ENCODE assay signal across 8 cellular contexts in the genomic region with DNA sequence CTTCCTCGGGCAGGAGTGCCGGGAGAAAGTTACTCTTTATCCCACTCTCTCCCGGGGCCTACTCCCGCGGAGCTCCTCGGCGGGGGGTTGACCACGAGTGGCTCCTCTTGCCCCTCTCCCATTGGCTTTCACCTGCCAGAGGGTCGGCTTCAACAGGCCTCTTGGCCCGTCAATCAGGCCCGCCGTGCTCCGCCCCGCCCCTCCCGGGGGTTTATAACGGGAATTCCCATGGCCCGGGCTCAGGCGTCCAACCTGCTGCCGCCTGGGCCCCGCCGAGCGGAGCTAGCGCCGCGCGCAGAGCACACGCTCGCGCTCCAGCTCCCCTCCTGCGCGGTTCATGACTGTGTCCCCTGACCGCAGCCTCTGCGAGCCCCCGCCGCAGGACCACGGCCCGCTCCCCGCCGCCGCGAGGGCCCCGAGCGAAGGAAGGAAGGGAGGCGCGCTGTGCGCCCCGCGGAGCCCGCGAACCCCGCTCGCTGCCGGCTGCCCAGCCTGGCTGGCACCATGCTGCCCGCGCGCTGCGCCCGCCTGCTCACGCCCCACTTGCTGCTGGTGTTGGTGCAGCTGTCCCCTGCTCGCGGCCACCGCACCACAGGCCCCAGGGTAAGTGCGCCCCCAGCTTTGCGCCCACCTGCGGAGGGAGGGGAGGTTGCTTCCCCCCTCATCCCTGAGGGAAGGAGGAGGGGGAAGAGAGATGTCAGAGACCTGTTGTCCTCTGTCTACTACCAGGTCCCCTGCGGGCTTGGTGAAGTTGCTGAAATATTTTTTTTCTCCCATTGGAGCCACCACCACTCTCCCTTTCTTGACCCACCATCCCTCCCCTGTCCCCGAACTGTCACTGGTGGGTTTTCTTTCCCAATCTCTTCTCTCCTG. TPM values are rescaled to one million over a fixed set of nuclear protein-coding genes. Genes with fewer than 3 reads are reported as not detected.
DNase-seq lines count a peak whose midpoint lies in the region; ATAC-seq, FAIRE-seq and TF ChIP-seq lines count a peak whose summit lies in the region.

A gene with protein sequence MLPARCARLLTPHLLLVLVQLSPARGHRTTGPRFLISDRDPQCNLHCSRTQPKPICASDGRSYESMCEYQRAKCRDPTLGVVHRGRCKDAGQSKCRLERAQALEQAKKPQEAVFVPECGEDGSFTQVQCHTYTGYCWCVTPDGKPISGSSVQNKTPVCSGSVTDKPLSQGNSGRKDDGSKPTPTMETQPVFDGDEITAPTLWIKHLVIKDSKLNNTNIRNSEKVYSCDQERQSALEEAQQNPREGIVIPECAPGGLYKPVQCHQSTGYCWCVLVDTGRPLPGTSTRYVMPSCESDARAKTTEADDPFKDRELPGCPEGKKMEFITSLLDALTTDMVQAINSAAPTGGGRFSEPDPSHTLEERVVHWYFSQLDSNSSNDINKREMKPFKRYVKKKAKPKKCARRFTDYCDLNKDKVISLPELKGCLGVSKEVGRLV (plus strand): TSS at position 242 of the 873 bp plus-strand sequence. CDS start 263 bp downstream, at position 505.

- intact Hi-C loops in kidney (cut with DNase I): no loop called here

- no peak within 1 kb of the TSS for H3K27ac ChIP-seq in kidney (ENCODE audit: low read depth in 2 of 2, low read length in 2 of 2)

- H3K9ac ChIP-seq in kidney (ENCODE audit: low read length in 2 of 2): no peak within 1 kb of the TSS

- peak; percentile 76 for ATAC-seq in GM19023 (IDR thresholded peaks at IDR 0.05; ENCODE audit: unreplicated experiment)
- no peak for ATAC-seq in GM21390 (IDR thresholded peaks at IDR 0.05; ENCODE audit: unreplicated experiment)

- H3K9me3 ChIP-seq in kidney (ENCODE audit: control insufficient read depth in 1 of 2, low read length in 2 of 2): peaks cover 0 to 2% of the 10 kb centered on the region in 2 donors

- no peak for TF ChIP-seq CTCF in kidney (IDR thresholded peaks at IDR 0.05; ENCODE audit: borderline replicate concordance, extremely low read depth, insufficient read depth)

- peak; percentile 94 for DNase-seq in NCI-H2227 (lab: John Stamatoyannopoulos, UW; ENCODE audit: unreplicated experiment)
- peak; percentile 12 for DNase-seq in brain pericyte (ENCODE audit: low read depth, low spot score)
- DNase-seq in kidney: peak; percentile 81
- DNase-seq in stimulated activated CD8-positive, alpha-beta memory T cell treated with anti-CD3 and anti-CD28 coated beads, Interleukin-2, amount 100 ng/mL, for 48 hours (ENCODE audit: low read depth in 2 of 2): peak; percentile 13 to 23
- no peak for DNase-seq in hepatic stellate cell (ENCODE audit: low spot score)
- no peak for DNase-seq in CD1c-positive myeloid dendritic cell (ENCODE audit: extremely low spot score)

- H3K4me1 ChIP-seq in kidney (ENCODE audit: control insufficient read depth in 1 of 2, insufficient read depth in 1 of 2, low read depth in 1 of 2, low read length in 2 of 2): peaks cover 0 to 2% of the 10 kb centered on the region in 2 donors

- peak within 1 kb of the TSS in 1 of 2 donors; percentile 32 for H3K4me3 ChIP-seq in kidney (ENCODE audit: low read length in 2 of 2)

- H3K36me3 ChIP-seq in kidney (ENCODE audit: control insufficient read depth in 1 of 2, insufficient read depth in 2 of 2, low read length in 2 of 2): no peaks in the 10 kb centered on the region

- FAIRE-seq in kidney (lab: Jason Lieb, UNC): no peak

RNA-seq across cellular contexts. Expression of the gene that starts here (rescaled TPM):
- total RNA-seq in kidney: 2.8 TPM
- polyA plus RNA-seq in kidney (ENCODE audit: insufficient read depth, low read depth, low replicate concordance): 1.2 TPM

Comparison
In these comparisons a context has a peak if more than half of its experiments do, and no peak if none do; other contexts are left out.
1. DNase-seq: peak in NCI-H2227 (single experiment), brain pericyte (single experiment), kidney (single experiment) and stimulated activated CD8-positive, alpha-beta memory T cell treated with anti-CD3 and anti-CD28 coated beads, Interleukin-2, amount 100 ng/mL, for 48 hours (2 of 2); none in hepatic stellate cell (single experiment) and CD1c-positive myeloid dendritic cell (single experiment).